Comparison of ENCODE assay signal across 21 cellular contexts in genomic region chr18:74521068-74521725, GRCh38. TPM values are rescaled to one million over a fixed set of nuclear protein-coding genes. Genes with fewer than 3 reads are reported as not detected.
DNase-seq lines count a peak whose midpoint lies in the region; ATAC-seq, FAIRE-seq and TF ChIP-seq lines count a peak whose summit lies in the region.
"Had no signal": no experiment of that assay in that cellular context is flagged by ENCODE, and none has a peak within 500 bp of the region (broad histone marks: within the 10 kb centered on the region; RNA-seq: fewer than 3 reads in every experiment).

No MANE protein-coding gene starts in this region.

- H3K79me2 ChIP-seq in GM12878 (ENCODE audit: control insufficient read depth, insufficient read depth, low read length): no peaks in the 10 kb centered on the region

- ATAC-seq in right cardiac atrium (no peak), GM12878 (no peak), GM18858 (IDR thresholded peaks at IDR 0.05; ENCODE audit: unreplicated experiment) (no peak), gastroesophageal sphincter (no peak)
- ATAC-seq: Right ventricle myocardium inferior had no signal

- no peak for TF ChIP-seq RAD21 in GM12878 (IDR thresholded peaks at IDR 0.05; ENCODE audit: insufficient read depth, low read depth, low read length)

- RAD21 ChIA-PET in GM12878 (lab: Charles Lee; ENCODE audit: unreplicated experiment): no interaction called here

- H3K27ac ChIP-seq in right cardiac atrium (ENCODE audit: low read length): no peak overlapping the region
- no peak overlapping the region for H3K27ac ChIP-seq in GM12878 (ENCODE audit: control insufficient read depth, insufficient read depth)
- no peak overlapping the region for H3K27ac ChIP-seq in gastroesophageal sphincter

- no peak overlapping the region for H2AFZ ChIP-seq in GM12878 (ENCODE audit: control insufficient read depth, low read depth, low read length)

- H3K4me3 ChIP-seq in right cardiac atrium (ENCODE audit: low read length): no peak overlapping the region
- no peak overlapping the region for H3K4me3 ChIP-seq in GM12878
- H3K4me3 ChIP-seq in gastroesophageal sphincter: no peak overlapping the region

- H3K27ac Mint-ChIP-seq in nephron progenitor cell: peak overlapping the region; percentile 55
- H3K27ac Mint-ChIP-seq: HFFc6 had no signal

- H3K36me3 Mint-ChIP-seq in nephron progenitor cell (ENCODE audit: low read depth): peaks cover 61% of the 10 kb centered on the region

- SMC1A ChIA-PET in GM12878 (lab: Charles Lee; ENCODE audit: uncharacterized antibody, unreplicated experiment): interaction anchor here (0.7 kb wide), 1 partner anchor 864 kb away, joined by 3 read pairs; no protein-coding TSS in a partner anchor

- FAIRE-seq in GM12878 (lab: Jason Lieb, UNC): no peak
- FAIRE-seq: A204.1, H54, RCC 7860 had no signal

- peaks cover 21% of the 10 kb centered on the region for H3K4me1 Mint-ChIP-seq in nephron progenitor cell
- H3K4me1 Mint-ChIP-seq: CD4-positive, alpha-beta memory T cell had no signal

- no peaks in the 10 kb centered on the region for H4K20me1 ChIP-seq in GM12878 (ENCODE audit: control insufficient read depth, insufficient read depth)

- intact Hi-C loops in cardiac septum (cut with DNase I) (no loop called here), right cardiac atrium (cut with DNase I) (no loop called here), GM12878 (cut with micrococcal nuclease; ENCODE audit: unreplicated experiment) (no loop called here)

- BruUV-seq in GM12878 (replicated peaks; lab: Mats Ljungman, UMichigan): no TSS peak

- H3K27me3 Mint-ChIP-seq in nephron progenitor cell (ENCODE audit: low read depth, poor library complexity): peaks cover 3% of the 10 kb centered on the region
- H3K27me3 Mint-ChIP-seq: CD4-positive, alpha-beta memory T cell had no signal

- in situ Hi-C loops in GM12878 (cut with MboI): no loop called here
- in situ Hi-C loops in G401 (cut with HindIII; ENCODE audit: low sequenced_read_pairs): no loop called here

- H3K9me3 Mint-ChIP-seq in nephron progenitor cell: peaks cover 35% of the 10 kb centered on the region
- H3K9me3 Mint-ChIP-seq: CD4-positive, alpha-beta memory T cell; HFFc6 had no signal

- CTCF ChIA-PET in GM12878 (lab: Yijun Ruan, JAX): no interaction called here

- H3K36me3 ChIP-seq in GM12878 (ENCODE audit: control insufficient read depth in 2 of 2, insufficient read depth in 2 of 2, low read length in 1 of 2) (peaks cover 24% of the 10 kb centered on the region in 2 experiments), gastroesophageal sphincter (peaks cover 0 to 69% of the 10 kb centered on the region in 2 donors)
- H3K36me3 ChIP-seq: BE2C had no signal

- TF ChIP-seq POLR2A in GM12878 (IDR thresholded peaks at IDR 0.05; ENCODE audit: low read depth, low read length) (peak; percentile 37; the same call in 1 of the 2 replicates), gastroesophageal sphincter (IDR thresholded peaks at IDR 0.05) (no peak)

- H3K9me3 ChIP-seq in right cardiac atrium (ENCODE audit: control insufficient read depth, low read length) (no peaks in the 10 kb centered on the region), GM12878 (replicated peaks; ENCODE audit: control insufficient read depth, insufficient read depth, low read length) (no peaks in the 10 kb centered on the region), gastroesophageal sphincter (no peaks in the 10 kb centered on the region)
- H3K9me3 ChIP-seq: BE2C had no signal

- DNase-seq in cardiac septum (ENCODE audit: low spot score) (peak; percentile 67), right cardiac atrium (no peak), GM12878 (ENCODE audit: low read depth, low spot score) (no peak), nephron progenitor cell (no peak), G401 (ENCODE audit: low spot score) (no peak), NCI-H2029 treated with DMSO at 0.1 percent for 48 hours (lab: John Stamatoyannopoulos, UW) (no peak)
- DNase-seq: BE2C; CD4-positive, alpha-beta memory T cell; DMS79; HFFc6; NCI-H1105 treated with DMSO at 0.1 percent for 48 hours; NCI-H1694; NCI-H510A; NCI-H748 treated with DMSO at 0.1 percent for 48 hours; NK-92 treated with Interleukin-12 subunit alpha and Interleukin-12 subunit beta, amount 100 ng/mL, for 24 hours had no signal

- no peak for TF ChIP-seq CTCF in GM12878 (IDR thresholded peaks at IDR 0.05 in 2 of 3, conservative IDR thresholded peaks at IDR 0.05 in 1 of 3; ENCODE audit: control insufficient read depth in 2 of 3, extremely low read depth in 1 of 3, insufficient read depth in 1 of 3, low read depth in 3 of 3, low read length in 3 of 3)
- TF ChIP-seq CTCF in nephron progenitor cell (IDR thresholded peaks at IDR 0.05): no peak
- no peak for TF ChIP-seq CTCF in gastroesophageal sphincter (IDR thresholded peaks at IDR 0.05)

- H3K9ac ChIP-seq in GM12878 (ENCODE audit: control insufficient read depth, insufficient read depth, low read length): no peak overlapping the region

- no peak overlapping the region for H3K4me3 Mint-ChIP-seq in nephron progenitor cell
- H3K4me3 Mint-ChIP-seq: CD4-positive, alpha-beta memory T cell; HFFc6 had no signal

- H3K27me3 ChIP-seq in right cardiac atrium (ENCODE audit: control insufficient read depth, insufficient read depth) (no peaks in the 10 kb centered on the region), GM12878 (replicated peaks in 1 of 2; ENCODE audit: control insufficient read depth in 2 of 2, insufficient read depth in 2 of 2, low read length in 1 of 2) (no peaks in the 10 kb centered on the region), gastroesophageal sphincter (no peaks in the 10 kb centered on the region)
- H3K27me3 ChIP-seq: BE2C had no signal

- TF ChIP-seq EP300 in GM12878 (IDR thresholded peaks at IDR 0.05; ENCODE audit: borderline replicate concordance in 1 of 2, control insufficient read depth in 1 of 2, low read depth in 2 of 2, low read length in 2 of 2) (no peak), gastroesophageal sphincter (IDR thresholded peaks at IDR 0.05) (no peak)

- 97% methylated on average over 15 of the region's 15 CpGs for WGBS in right cardiac atrium
- WGBS in GM12878 (ENCODE audit: insufficient coverage, insufficient replicate concordance, low lambda C conversion rate, missing lambda C conversion rate): 97% methylated on average over 15 of the region's 15 CpGs
- 84 to 92% methylated on average over 7 to 9 of the region's 15 CpGs for WGBS in gastroesophageal sphincter (ENCODE audit: low coverage in 1 of 2), 2 donors

- no peaks in the 10 kb centered on the region for H3K4me1 ChIP-seq in right cardiac atrium (ENCODE audit: control insufficient read depth, insufficient read depth, low read length)
- no peaks in the 10 kb centered on the region for H3K4me1 ChIP-seq in GM12878 (ENCODE audit: control insufficient read depth, insufficient read depth, low read length)
- H3K4me1 ChIP-seq in gastroesophageal sphincter: no peaks in the 10 kb centered on the region
- H3K4me1 ChIP-seq: BE2C had no signal

- no peak overlapping the region for H3K4me2 ChIP-seq in GM12878 (ENCODE audit: control insufficient read depth, insufficient read depth)

- POLR2A ChIA-PET in GM12878 (lab: Charles Lee): no interaction called here

TF ChIP-seq in GM12878, 131 proteins besides CTCF, POLR2A, EP300 and RAD21 (continues in another document):
- TF ChIP-seq GATAD2B (conservative IDR thresholded peaks at IDR 0.05; ENCODE audit: low read depth): no peak
- TF ChIP-seq EGR1 (IDR thresholded peaks at IDR 0.05; ENCODE audit: borderline replicate concordance in 1 of 2, low read depth in 2 of 2, low read length in 2 of 2): no peak

RNA-seq across cellular contexts. Expression of gene CNDP1, which starts 13.1 kb away (rescaled TPM):
- total RNA-seq in cardiac septum (not detected), right cardiac atrium (not detected), GM12878 (2014; rRNA removed) (not detected in 2 replicates), GM12878 (2014; rRNA removed; fragmentation: Illumina TruSeq; extraction: Trizol) (not detected in 2 replicates), GM12878 (2021) (not detected in 2 replicates), gastroesophageal sphincter (under 1 TPM in 1 of 4 donors, not detected in 3; 0.15 TPM)
- polyA plus RNA-seq in right cardiac atrium (0.05 TPM), GM12878 (2011; rRNA removed) (not detected in 2 replicates), GM12878 (2014; fragmentation: Illumina TruSeq; extraction: Trizol) (0.04 TPM in 1 of 2 replicates, not detected in the other), GM12878 (2014; fragmentation: Nextera tagmentation; extraction: Ambion mirVana) (not detected), GM12878 (2014; rRNA removed) (not detected in 2 replicates), GM12878 (2016; fragmentation: Nextera tagmentation; extraction: Ambion mirVana) (under 1 TPM in 1 of 2 experiments, not detected in 1; 0.05 TPM)
- total RNA-seq in GM12878 (2013; cell fraction: nucleolus; rRNA removed): 0.39 TPM in 1 of 2 replicates, not detected in the other
- not detected for polyA plus RNA-seq in GM12878 (2011; ENCODE audit: low read depth)
- 0.09 TPM in 1 of 2 replicates, not detected in the other for polyA plus RNA-seq in GM12878 (2011; cell fraction: cytosol; rRNA removed)
- 0.28 and 0.42 TPM in 2 replicates for polyA plus RNA-seq in GM12878 (2011; cell fraction: nucleus; rRNA removed)
- 0.03 and 0.11 TPM in 2 replicates for polyA plus RNA-seq in GM12878 (2012)
- not detected in 2 replicates for polyA minus RNA-seq in GM12878 (2011; rRNA and poly(A)+ RNA removed)
- not detected in 2 replicates for polyA minus RNA-seq in GM12878 (2011; cell fraction: cytosol; rRNA and poly(A)+ RNA removed)
- polyA minus RNA-seq in GM12878 (2011; cell fraction: nucleus; rRNA and poly(A)+ RNA removed): not detected in 2 replicates
- total RNA-seq in G401 (2014; rRNA removed; shearing (Covaris generic)): not detected in 2 replicates
- total RNA-seq: CD4-positive, alpha-beta memory T cell; HFFc6; Right ventricle myocardium inferior had no signal
- polyA plus RNA-seq: CD4-positive, alpha-beta memory T cell had no signal

RNA-seq across cellular contexts. Expression of gene CNDP2, which starts 25.0 kb away (rescaled TPM):
- total RNA-seq in cardiac septum (65.7 TPM), right cardiac atrium (10 to 100 TPM; 52.1 to 60.7 (median 55.0) TPM), GM12878 (2014; rRNA removed) (104 and 109 TPM in 2 replicates), GM12878 (2014; rRNA removed; fragmentation: Illumina TruSeq; extraction: Trizol) (70.8 and 75.5 TPM in 2 replicates), GM12878 (2021) (174 and 181 TPM in 2 replicates), gastroesophageal sphincter (10 to 100 TPM; 37.5 to 48.9 (median 48.0) TPM)
- polyA plus RNA-seq in right cardiac atrium (41.0 TPM), GM12878 (2011; rRNA removed) (177 and 181 TPM in 2 replicates), GM12878 (2014; fragmentation: Illumina TruSeq; extraction: Trizol) (196 and 205 TPM in 2 replicates), GM12878 (2014; fragmentation: Nextera tagmentation; extraction: Ambion mirVana) (100 to 1,000 TPM in 1 of 2 experiments, 10 to 100 TPM in 1; 63.5 to 101 TPM), GM12878 (2014; rRNA removed) (128 and 136 TPM in 2 replicates), GM12878 (2016; fragmentation: Nextera tagmentation; extraction: Ambion mirVana) (100 to 1,000 TPM; 196 to 213 TPM)
- total RNA-seq in GM12878 (2013; cell fraction: nucleolus; rRNA removed): 144 and 166 TPM in 2 replicates
- 125 TPM for polyA plus RNA-seq in GM12878 (2011; ENCODE audit: low read depth)
- 185 and 186 TPM in 2 replicates for polyA plus RNA-seq in GM12878 (2011; cell fraction: cytosol; rRNA removed)
- polyA plus RNA-seq in GM12878 (2011; cell fraction: nucleus; rRNA removed): 124 and 184 TPM in 2 replicates
- 134 and 144 TPM in 2 replicates for polyA plus RNA-seq in GM12878 (2012)
- 167 and 190 TPM in 2 replicates for polyA minus RNA-seq in GM12878 (2011; rRNA and poly(A)+ RNA removed)
- 64.7 and 79.8 TPM in 2 replicates for polyA minus RNA-seq in GM12878 (2011; cell fraction: cytosol; rRNA and poly(A)+ RNA removed)
- polyA minus RNA-seq in GM12878 (2011; cell fraction: nucleus; rRNA and poly(A)+ RNA removed): 66.1 and 137 TPM in 2 replicates
- total RNA-seq in G401 (2014; rRNA removed; shearing (Covaris generic)): 77.0 and 78.9 TPM in 2 replicates
